1 cellular context compared by ENCODE assay signal in genomic region chr9:131614340-131614739, GRCh38.
TF ChIP-seq lines count a peak whose summit lies in the region.

No MANE protein-coding gene starts in this region.

TF ChIP-seq in WTC11, 78 proteins besides CTCF, POLR2A, EP300 and RAD21 (continued from another document):
- TF ChIP-seq ZNF532 (CRISPR knock-in tag; IDR thresholded peaks at IDR 0.05; ENCODE audit: borderline replicate concordance) (no peak), ZNF671 (CRISPR knock-in tag; IDR thresholded peaks at IDR 0.05) (no peak)
